15 cellular contexts compared by ENCODE assay signal in the genomic region with DNA sequence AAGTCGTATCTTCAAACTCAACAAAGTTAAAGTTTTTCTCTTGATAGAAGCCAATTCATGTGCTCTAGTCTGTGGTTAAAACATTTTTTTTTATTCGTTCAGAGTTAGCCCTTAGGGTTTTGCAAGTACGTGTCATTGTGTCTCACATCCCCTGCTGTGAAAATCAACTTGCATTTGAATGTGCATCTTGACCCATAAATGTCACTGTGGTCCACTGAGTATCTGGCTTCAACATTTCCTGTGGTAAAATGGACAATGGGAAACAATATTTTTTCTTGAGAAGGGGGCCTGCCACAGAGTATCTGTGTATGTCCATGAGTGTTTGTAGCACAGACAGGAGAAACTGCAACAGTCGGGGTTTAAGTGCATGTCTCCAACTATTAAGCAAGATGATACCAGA.
DNase-seq lines count a peak whose midpoint lies in the region; FAIRE-seq and TF ChIP-seq lines count a peak whose summit lies in the region.
"Had no signal": no experiment of that assay in that cellular context is flagged by ENCODE, and none has a peak within 500 bp of the region (broad histone marks: within the 10 kb centered on the region; RNA-seq: fewer than 3 reads in every experiment).

No MANE protein-coding gene starts in this region.

- peak overlapping the region; percentile 19 for H2AFZ ChIP-seq in astrocyte (ENCODE audit: low read depth, low read length)
- no peak overlapping the region for H2AFZ ChIP-seq in PC-9

- CTCF ChIA-PET in PC-9 (lab: Charles Lee): no interaction called here

- no peaks in the 10 kb centered on the region for H3F3A ChIP-seq in PC-9 (ENCODE audit: insufficient read depth, low read depth)

- H3K4me2 ChIP-seq in astrocyte (ENCODE audit: low read length) (peak overlapping the region; percentile 63), PC-9 (no peak overlapping the region)

- H3K36me3 ChIP-seq in astrocyte (ENCODE audit: insufficient read depth, low read length) (no peaks in the 10 kb centered on the region), PC-9 (ENCODE audit: low read depth) (no peaks in the 10 kb centered on the region), spleen (no peaks in the 10 kb centered on the region)
- H3K36me3 ChIP-seq: left lung had no signal

- no peaks in the 10 kb centered on the region for H3K9me3 Mint-ChIP-seq in astrocyte (ENCODE audit: unreplicated experiment)
- no peaks in the 10 kb centered on the region for H3K9me3 Mint-ChIP-seq in neural crest cell

- no TSS peak for BruUV-seq in PC-9 (replicated peaks; lab: Mats Ljungman, UMichigan)

- H3K4me1 ChIP-seq in astrocyte (ENCODE audit: insufficient read depth, low read length) (peaks cover 58% of the 10 kb centered on the region), PC-9 (replicated peaks; ENCODE audit: insufficient read depth) (no peaks in the 10 kb centered on the region), spleen (no peaks in the 10 kb centered on the region)
- H3K4me1 ChIP-seq: left lung had no signal

- H4K20me1 ChIP-seq in astrocyte (ENCODE audit: insufficient read depth, low read length) (no peaks in the 10 kb centered on the region), PC-9 (ENCODE audit: insufficient read depth) (no peaks in the 10 kb centered on the region)

- DNase-seq in EL (peak; percentile 76), HTR-8/SVneo (ENCODE audit: insufficient read length, low spot score) (no peak), astrocyte (ENCODE audit: low read depth) (peak; percentile 90), neural crest cell (ENCODE audit: low read depth, low spot score) (no peak), PC-9 (no peak), NCI-H2227 (lab: John Stamatoyannopoulos, UW; ENCODE audit: unreplicated experiment) (no peak), spleen (no peak), AG20443 (ENCODE audit: low spot score) (no peak)
- DNase-seq: C1 segment of cervical spinal cord; effector CD4-positive, alpha-beta T cell; left lung; NCI-H2081 treated with DMSO at 0.1 percent for 48 hours; NK-92 treated with Interleukin-12 subunit alpha and Interleukin-12 subunit beta, amount 100 ng/mL, for 24 hours; stimulated activated CD4-positive, alpha-beta T cell treated with anti-CD3 and anti-CD28 coated beads, Interleukin-15, amount 100 ng/mL, for 24 hours had no signal

- H3K9me3 ChIP-seq in astrocyte (ENCODE audit: insufficient read depth, low read depth, low read length): no peaks in the 10 kb centered on the region
- H3K9me3 ChIP-seq in PC-9 (ENCODE audit: insufficient read depth, low read depth): no peaks in the 10 kb centered on the region
- no peaks in the 10 kb centered on the region for H3K9me3 ChIP-seq in spleen
- H3K9me3 ChIP-seq: left lung had no signal

- H3K4me3 ChIP-seq in astrocyte (ENCODE audit: insufficient read depth, low read depth, low read length) (no peak overlapping the region), PC-9 (no peak overlapping the region), spleen (no peak overlapping the region)
- H3K4me3 ChIP-seq: left lung had no signal

- no peaks in the 10 kb centered on the region for H3K9me2 ChIP-seq in PC-9 (ENCODE audit: insufficient read depth)

- FAIRE-seq in HTR-8/SVneo (lab: Jason Lieb, UNC) (peak; percentile 40), astrocyte (lab: Jason Lieb, UNC) (no peak)

- intact Hi-C loops in PC-9 (cut with micrococcal nuclease; ENCODE audit: unreplicated experiment) (no loop called here), spleen (cut with DNase I; ENCODE audit: low total_unique reads) (no loop called here)

- peak overlapping the region; percentile 67 for H3K9ac ChIP-seq in astrocyte (ENCODE audit: low read length)

- H3K27ac ChIP-seq in astrocyte (ENCODE audit: low read depth, low read length) (peak overlapping the region; percentile 98), PC-9 (no peak overlapping the region), spleen (no peak overlapping the region)
- H3K27ac ChIP-seq: left lung had no signal

- H3K4me1 Mint-ChIP-seq in astrocyte (ENCODE audit: low read depth, unreplicated experiment) (peaks cover 41% of the 10 kb centered on the region), neural crest cell (peaks cover 50% of the 10 kb centered on the region)

- H3K27me3 Mint-ChIP-seq in astrocyte (ENCODE audit: low read depth, unreplicated experiment) (no peaks in the 10 kb centered on the region), neural crest cell (ENCODE audit: low read depth) (no peaks in the 10 kb centered on the region)

- H3K36me3 Mint-ChIP-seq in astrocyte (ENCODE audit: low read depth, unreplicated experiment): no peaks in the 10 kb centered on the region
- no peaks in the 10 kb centered on the region for H3K36me3 Mint-ChIP-seq in neural crest cell (ENCODE audit: low read depth)

- no peak for TF ChIP-seq POLR2A in spleen (IDR thresholded peaks at IDR 0.05)

- TF ChIP-seq CTCF in astrocyte (IDR thresholded peaks at IDR 0.05; ENCODE audit: insufficient read depth, low read depth, low read length) (no peak), neural crest cell (conservative IDR thresholded peaks at IDR 0.05) (no peak), PC-9 (conservative IDR thresholded peaks at IDR 0.05) (no peak), spleen (IDR thresholded peaks at IDR 0.05 in 8 of 11, conservative IDR thresholded peaks at IDR 0.05 in 3 of 11) (no peak)

- POLR2A ChIA-PET in PC-9 (lab: Charles Lee; ENCODE audit: unreplicated experiment): no interaction called here

- H3K79me2 ChIP-seq in astrocyte (ENCODE audit: insufficient read depth, low read length): no peaks in the 10 kb centered on the region
- no peaks in the 10 kb centered on the region for H3K79me2 ChIP-seq in PC-9 (ENCODE audit: low read depth)

- no peaks in the 10 kb centered on the region for H3K27me3 ChIP-seq in astrocyte (ENCODE audit: insufficient read depth, low read length)
- H3K27me3 ChIP-seq in PC-9 (ENCODE audit: insufficient read depth, low read depth): no peaks in the 10 kb centered on the region
- no peaks in the 10 kb centered on the region for H3K27me3 ChIP-seq in spleen (replicated peaks in 1 of 7)
- H3K27me3 ChIP-seq: left lung had no signal

- peak overlapping the region; percentile 15 for H3K27ac Mint-ChIP-seq in astrocyte (ENCODE audit: unreplicated experiment)
- H3K27ac Mint-ChIP-seq in neural crest cell (ENCODE audit: unreplicated experiment): peak overlapping the region; percentile 39
- H3K27ac Mint-ChIP-seq: progenitor cell of endocrine pancreas had no signal

- 49 to 60% (median 51%) methylated on average over 4 of the region's 4 CpGs for WGBS in spleen, 5 donors

- H3K4me3 Mint-ChIP-seq in astrocyte (ENCODE audit: unreplicated experiment) (no peak overlapping the region), neural crest cell (peak overlapping the region; percentile 2)

Comparison
In these comparisons a context has a peak if more than half of its experiments do, and no peak if none do; other contexts are left out.
1. DNase-seq: peak in EL (single experiment) and astrocyte (single experiment); none in HTR-8/SVneo (single experiment), neural crest cell (single experiment), PC-9 (0 of 2), NCI-H2227 (single experiment), spleen (single experiment) and AG20443 (single experiment).